ENCODE assay signal across 23 cellular contexts in the genomic region with DNA sequence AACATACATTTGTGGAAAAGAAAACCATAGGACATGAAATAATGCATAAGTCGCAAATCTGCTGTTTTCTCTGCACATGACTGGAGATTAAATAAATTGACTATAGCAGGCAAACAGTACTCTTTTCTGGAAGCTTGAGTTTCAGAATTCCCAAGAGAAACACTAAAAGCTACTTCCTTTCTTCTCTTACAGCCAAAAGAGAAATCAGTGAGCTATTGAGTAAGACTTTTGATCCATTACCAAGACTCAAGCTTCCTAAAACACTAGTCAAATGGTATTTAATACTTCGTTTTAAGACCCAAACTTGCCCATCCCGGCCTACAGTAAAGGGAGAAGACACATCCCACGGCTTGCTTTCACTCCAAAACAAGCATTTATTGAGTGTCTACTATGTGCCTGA.
"Had no signal": no experiment of that assay in that cellular context is flagged by ENCODE, and none has a peak within 500 bp of the region (broad histone marks: within the 10 kb centered on the region; RNA-seq: fewer than 3 reads in every experiment).

No MANE protein-coding gene starts in this region.

- DNase-seq: effector CD8-positive, alpha-beta T cell; endodermal cell; foreskin keratinocyte; glutamatergic neuron; heart right ventricle; hippocampal formation; left cardiac atrium; left lung; mesenchymal stem cell; mucosa of descending colon; naive B cell; right cardiac atrium; sigmoid colon; small intestine; stimulated activated CD4-positive, alpha-beta T cell treated with anti-CD3 and anti-CD28 coated beads, Interleukin-15, amount 100 ng/mL, for 24 hours; stimulated activated CD4-positive, alpha-beta T cell treated with anti-CD3 and anti-CD28 coated beads, Interleukin-2, amount 100 ng/mL, for 48 hours; stimulated activated naive B cell treated with anti-CD40 and anti-IgM and Interleukin-4, amounts not matched to agents 10 μg/mL and 1 μg/mL and 100 μg/mL, for 72 hours; transverse colon had no signal

- ATAC-seq: esophagus mucosa; foreskin keratinocyte; heart right ventricle; left cardiac atrium; left lung; mucosa of descending colon; natural killer cell treated with Interleukin-12 subunit alpha and Interleukin-12 subunit beta and Interleukin-15 and Interleukin-18, amount 100 ng/mL, for 72 hours; right cardiac atrium; stimulated activated naive B cell treated with anti-CD40 and anti-IgM and Interleukin-4, amounts not matched to agents 10 μg/mL and 1 μg/mL and 100 μg/mL, for 72 hours had no signal

- H3K4me3 ChIP-seq: heart right ventricle, left lung, mucosa of descending colon, prostate gland, sigmoid colon, suprapubic skin, transverse colon, vagina had no signal
